ENCODE assay signal across 10 cellular contexts in genomic region chr14:93967637-93968250, GRCh38. TPM values are rescaled to one million over a fixed set of nuclear protein-coding genes. Genes with fewer than 3 reads are reported as not detected.
DNase-seq lines count a peak whose midpoint lies in the region; ATAC-seq, FAIRE-seq and TF ChIP-seq lines count a peak whose summit lies in the region.
"Had no signal": no experiment of that assay in that cellular context is flagged by ENCODE, and none has a peak within 500 bp of the region (broad histone marks: within the 10 kb centered on the region; RNA-seq: fewer than 3 reads in every experiment).

No MANE protein-coding gene starts in this region.

- peak overlapping the region; percentile 89 to 95 (median 93) for H3K27ac ChIP-seq in esophagus muscularis mucosa (replicated peaks in 1 of 4)
- no peak overlapping the region for H3K27ac ChIP-seq in A673 (ENCODE audit: low read depth, low read length, poor library complexity, severe bottlenecking)

- TF ChIP-seq CTCF in esophagus muscularis mucosa (IDR thresholded peaks at IDR 0.05) (no peak), A673 (conservative IDR thresholded peaks at IDR 0.05; ENCODE audit: low read depth, low read length) (no peak)

- no peaks in the 10 kb centered on the region for H3K27me3 ChIP-seq in esophagus muscularis mucosa
- no peaks in the 10 kb centered on the region for H3K27me3 ChIP-seq in A673 (replicated peaks; ENCODE audit: insufficient read depth, low read depth, low read length, poor library complexity)

- TF ChIP-seq EP300 in esophagus muscularis mucosa (IDR thresholded peaks at IDR 0.05): no peak

- H3K9me3 ChIP-seq in esophagus muscularis mucosa: no peaks in the 10 kb centered on the region
- no peaks in the 10 kb centered on the region for H3K9me3 ChIP-seq in A673 (ENCODE audit: low read depth, low read length, poor library complexity, severe bottlenecking)

- no peak overlapping the region for H3K27ac Mint-ChIP-seq in activated naive CD4-positive, alpha-beta T cell treated with anti-CD3 and anti-CD28 coated beads for 36 hours

- peaks cover 55% of the 10 kb centered on the region for H3K4me1 Mint-ChIP-seq in activated naive CD4-positive, alpha-beta T cell treated with anti-CD3 and anti-CD28 coated beads for 36 hours (ENCODE audit: low read depth)

- POLR2A ChIA-PET in A673 (lab: Charles Lee; ENCODE audit: low non-redundant PET): no interaction called here

- peak; percentile 77 for DNase-seq in GM12892 (ENCODE audit: insufficient read length)
- no peak for DNase-seq in esophagus muscularis mucosa (ENCODE audit: extremely low spot score)
- DNase-seq in globus pallidus (ENCODE audit: low spot score): no peak
- DNase-seq in mucosa of gallbladder (ENCODE audit: low spot score): no peak
- no peak for DNase-seq in activated naive CD4-positive, alpha-beta T cell treated with anti-CD3 and anti-CD28 coated beads for 36 hours
- DNase-seq in A673 (ENCODE audit: low spot score): no peak

- peaks cover 58 to 98% (median 95%) of the 10 kb centered on the region in 4 donors for H3K4me1 ChIP-seq in esophagus muscularis mucosa
- no peaks in the 10 kb centered on the region for H3K4me1 ChIP-seq in A673 (ENCODE audit: insufficient read depth, low read length, poor library complexity, severe bottlenecking)

- intact Hi-C loops in esophagus muscularis mucosa (cut with DNase I) (no loop called here), A673 (cut with micrococcal nuclease; ENCODE audit: unreplicated experiment) (no loop called here)
- intact Hi-C loops in activated naive CD4-positive, alpha-beta T cell treated with anti-CD3 and anti-CD28 coated beads for 36 hours (cut with micrococcal nuclease): no loop called here

- H3K27me3 Mint-ChIP-seq in activated naive CD4-positive, alpha-beta T cell treated with anti-CD3 and anti-CD28 coated beads for 36 hours (ENCODE audit: low read depth): peaks cover 2% of the 10 kb centered on the region

- H3K36me3 ChIP-seq in esophagus muscularis mucosa (peaks cover 0 to 15% (median 0%) of the 10 kb centered on the region in 4 donors), A673 (ENCODE audit: insufficient read depth, low read length, poor library complexity, severe bottlenecking) (no peaks in the 10 kb centered on the region)

- peak; percentile 91 for FAIRE-seq in GM12892 (lab: Jason Lieb, UNC)
- FAIRE-seq: bronchial epithelial cell had no signal

- H3K4me3 Mint-ChIP-seq in activated naive CD4-positive, alpha-beta T cell treated with anti-CD3 and anti-CD28 coated beads for 36 hours: no peak overlapping the region

- TF ChIP-seq POLR2A in GM12892 (IDR thresholded peaks at IDR 0.05; ENCODE audit: low read depth, low read length) (no peak), esophagus muscularis mucosa (IDR thresholded peaks at IDR 0.05; ENCODE audit: low read depth) (no peak)

- no TSS peak for BruUV-seq in A673 (replicated peaks; lab: Mats Ljungman, UMichigan)

- WGBS in esophagus muscularis mucosa: 65% methylated on average over 10 of the region's 10 CpGs

- CTCF ChIA-PET in activated naive CD4-positive, alpha-beta T cell treated with anti-CD3 and anti-CD28 coated beads for 36 hours (lab: Charles Lee): interaction anchor here (0.6 to 13.8 kb wide), 11 partner anchors 8 to 175 kb away, joined by 3 to 316 read pairs (median 4); partner anchors contain the start of gene ASB2
- CTCF ChIA-PET in A673 (lab: Charles Lee): no interaction called here

- no peak overlapping the region for H3K4me3 ChIP-seq in esophagus muscularis mucosa
- no peak overlapping the region for H3K4me3 ChIP-seq in A673 (ENCODE audit: low read depth, low read length, poor library complexity, severe bottlenecking)

- peaks cover 3% of the 10 kb centered on the region for H3K9me3 Mint-ChIP-seq in activated naive CD4-positive, alpha-beta T cell treated with anti-CD3 and anti-CD28 coated beads for 36 hours

- ATAC-seq in GM21515 (IDR thresholded peaks at IDR 0.05; ENCODE audit: unreplicated experiment): peak; percentile 40
- peak; percentile 36 for ATAC-seq in HG03457 (IDR thresholded peaks at IDR 0.05; ENCODE audit: unreplicated experiment)

- H3K36me3 Mint-ChIP-seq in activated naive CD4-positive, alpha-beta T cell treated with anti-CD3 and anti-CD28 coated beads for 36 hours (ENCODE audit: low read depth): no peaks in the 10 kb centered on the region

RNA-seq across cellular contexts. Expression of gene ASB2, which starts 8.6 kb away (rescaled TPM):
- polyA plus RNA-seq in GM12892 (2012; ENCODE audit: missing spikeins): 25.2 TPM
- total RNA-seq in esophagus muscularis mucosa (100 to 1,000 TPM in 3 of 4 donors, 10 to 100 TPM in 1; 53.5 to 164 (median 105) TPM), mucosa of gallbladder (28.0 TPM), A673 (2021) (not detected in 2 replicates)
- 1 to 10 TPM; 2.4 to 2.5 TPM for total RNA-seq in activated naive CD4-positive, alpha-beta T cell treated with anti-CD3 and anti-CD28 coated beads for 36 hours

RNA-seq across cellular contexts. Expression of gene CCDC197, which starts 29.4 kb away (rescaled TPM):
- not detected for polyA plus RNA-seq in GM12892 (2012; ENCODE audit: missing spikeins)
- total RNA-seq in esophagus muscularis mucosa (not detected), mucosa of gallbladder (not detected), A673 (2021) (not detected in 2 replicates)
- total RNA-seq in activated naive CD4-positive, alpha-beta T cell treated with anti-CD3 and anti-CD28 coated beads for 36 hours: not detected
- total RNA-seq: bronchial epithelial cell, Daoy had no signal

RNA-seq across cellular contexts. Expression of gene FAM181A, which starts 40.6 kb away (rescaled TPM):
- not detected for polyA plus RNA-seq in GM12892 (2012; ENCODE audit: missing spikeins)
- not detected for total RNA-seq in esophagus muscularis mucosa
- total RNA-seq in mucosa of gallbladder: not detected
- total RNA-seq in activated naive CD4-positive, alpha-beta T cell treated with anti-CD3 and anti-CD28 coated beads for 36 hours: not detected
- total RNA-seq in A673 (2021): not detected in 2 replicates
- total RNA-seq: bronchial epithelial cell, Daoy had no signal

RNA-seq across cellular contexts. Expression of gene OTUB2, which starts 58.4 kb away (rescaled TPM):
- polyA plus RNA-seq in GM12892 (2012; ENCODE audit: missing spikeins): 0.57 TPM
- total RNA-seq in esophagus muscularis mucosa (under 1 TPM in 3 of 4 donors, not detected in 1; 0.42 to 0.63 (median 0.52) TPM), mucosa of gallbladder (2.1 TPM), A673 (2021) (1.1 and 2.3 TPM in 2 replicates)
- total RNA-seq in activated naive CD4-positive, alpha-beta T cell treated with anti-CD3 and anti-CD28 coated beads for 36 hours: 1 to 10 TPM; 1.6 to 1.7 TPM
